ENCODE assay signal across 16 cellular contexts in the genomic region with DNA sequence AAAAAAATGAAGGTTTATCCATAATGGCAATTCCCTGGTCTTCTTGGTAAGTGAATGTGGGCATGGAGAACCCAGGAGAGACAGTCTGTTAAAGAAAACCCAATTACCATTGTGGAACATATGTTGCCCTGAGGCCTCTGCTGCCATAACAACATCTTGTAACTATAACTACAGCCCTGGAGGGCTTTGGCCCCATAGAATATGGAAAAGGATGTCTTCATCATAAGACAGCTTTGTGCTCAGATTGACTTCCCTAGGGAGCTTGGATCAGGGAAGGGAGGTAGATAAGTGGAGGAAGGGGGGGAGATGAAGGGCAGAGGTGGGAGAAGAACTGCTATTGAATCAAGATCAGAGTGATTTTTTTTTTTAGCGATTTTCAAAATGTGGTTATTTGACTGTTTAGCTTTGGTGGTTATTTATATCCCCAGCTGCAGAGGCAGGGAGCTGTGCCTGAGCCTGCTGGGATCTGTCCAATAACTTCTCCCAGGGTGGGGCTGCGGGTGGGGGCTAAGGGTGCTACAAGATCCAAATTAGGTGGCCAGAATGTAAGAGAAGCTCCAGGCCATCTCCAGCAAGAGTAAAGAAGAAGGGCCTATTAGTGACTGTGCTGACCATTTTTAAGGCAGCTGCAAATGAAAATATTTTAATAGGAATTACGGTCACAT. TPM values are rescaled to one million over a fixed set of nuclear protein-coding genes. Genes with fewer than 3 reads are reported as not detected.
DNase-seq lines count a peak whose midpoint lies in the region; ATAC-seq, FAIRE-seq and TF ChIP-seq lines count a peak whose summit lies in the region.
"Had no signal": no experiment of that assay in that cellular context is flagged by ENCODE, and none has a peak within 500 bp of the region (broad histone marks: within the 10 kb centered on the region; RNA-seq: fewer than 3 reads in every experiment).

No MANE protein-coding gene starts in this region.

- H3K9me3 ChIP-seq in gastroesophageal sphincter, result no peaks in the 10 kb centered on the region

- ATAC-seq in gastroesophageal sphincter (peak; percentile 30), HG03432 (IDR thresholded peaks at IDR 0.05; ENCODE audit: unreplicated experiment) (no peak)

- TF ChIP-seq EP300 in gastroesophageal sphincter (IDR thresholded peaks at IDR 0.05), result no peak

- H3K4me3 ChIP-seq in gastroesophageal sphincter (no peak overlapping the region), rectal smooth muscle tissue (ENCODE audit: low read length) (no peak overlapping the region)

- no peak overlapping the region for H3K9ac ChIP-seq in rectal smooth muscle tissue (ENCODE audit: low read length)

- WGBS in gastroesophageal sphincter (ENCODE audit: low coverage in 1 of 2), 2 donors, result 18 to 29% methylated on average over 1 to 2 of the region's 3 CpGs

- H3K4me1 ChIP-seq in gastroesophageal sphincter (peaks cover 7 to 76% (median 24%) of the 10 kb centered on the region in 3 donors), rectal smooth muscle tissue (ENCODE audit: control insufficient read depth, insufficient read depth, low read length) (peaks cover 24% of the 10 kb centered on the region)

- FAIRE-seq in GM19239 (lab: Jason Lieb, UNC), result no peak
- FAIRE-seq: astrocyte had no signal

- no peak for TF ChIP-seq CTCF in gastroesophageal sphincter (IDR thresholded peaks at IDR 0.05)

- H3K27me3 ChIP-seq in gastroesophageal sphincter, result no peaks in the 10 kb centered on the region
- peaks cover 2% of the 10 kb centered on the region for H3K27me3 ChIP-seq in rectal smooth muscle tissue (ENCODE audit: control insufficient read depth, insufficient read depth, low read length)

- DNase-seq in DMS 273 treated with DMSO at 0.1 percent for 48 hours (lab: John Stamatoyannopoulos, UW), result peak; percentile 48
- DNase-seq in NCI-H524 (lab: John Stamatoyannopoulos, UW), result peak; percentile 87 to 95
- no peak for DNase-seq in substantia nigra (lab: John Stamatoyannopoulos, UW)
- no peak for DNase-seq in GM19239 (ENCODE audit: insufficient read length, low spot score)
- no peak for DNase-seq in glomerular visceral epithelial cell (ENCODE audit: extremely low spot score)
- DNase-seq: activated CD4-positive, alpha-beta T cell treated with anti-CD3 and anti-CD28 coated beads, Interleukin-2, amount 50 U/mL, for 1 hour; AML-193; effector CD4-positive, alpha-beta T cell; head of caudate nucleus; Kasumi-1; NCI-H446 treated with DMSO at 0.1 percent for 48 hours; nucleus accumbens had no signal

- H3K36me3 ChIP-seq in gastroesophageal sphincter (no peaks in the 10 kb centered on the region), rectal smooth muscle tissue (ENCODE audit: control insufficient read depth, insufficient read depth, low read length) (no peaks in the 10 kb centered on the region)

- H3K27ac ChIP-seq in gastroesophageal sphincter (peak overlapping the region; percentile 49 to 82 (median 80)), rectal smooth muscle tissue (ENCODE audit: low read depth, low read length) (peak overlapping the region; percentile 85), substantia nigra (ENCODE audit: low read depth, low read length, poor library complexity, severe bottlenecking) (no peak overlapping the region)

- no peak for TF ChIP-seq POLR2A in gastroesophageal sphincter (IDR thresholded peaks at IDR 0.05)

RNA-seq across cellular contexts. Expression of a gene that starts 5.3 kb away (rescaled TPM):
- 10 to 100 TPM; 37.7 to 54.1 (median 46.1) TPM for total RNA-seq in gastroesophageal sphincter

RNA-seq across cellular contexts. Expression of a gene that starts 19.3 kb away (rescaled TPM):
- 10 to 100 TPM; 12.4 to 39.5 (median 19.8) TPM for total RNA-seq in gastroesophageal sphincter

Comparison
In these comparisons a context has a peak if more than half of its experiments do, and no peak if none do; other contexts are left out.
1. DNase-seq: peak in DMS 273 treated with DMSO at 0.1 percent for 48 hours (single experiment) and NCI-H524 (2 of 2); none in substantia nigra (0 of 49), GM19239 (single experiment) and glomerular visceral epithelial cell (single experiment).